ENCODE assay signal across 8 cellular contexts in the genomic region with DNA sequence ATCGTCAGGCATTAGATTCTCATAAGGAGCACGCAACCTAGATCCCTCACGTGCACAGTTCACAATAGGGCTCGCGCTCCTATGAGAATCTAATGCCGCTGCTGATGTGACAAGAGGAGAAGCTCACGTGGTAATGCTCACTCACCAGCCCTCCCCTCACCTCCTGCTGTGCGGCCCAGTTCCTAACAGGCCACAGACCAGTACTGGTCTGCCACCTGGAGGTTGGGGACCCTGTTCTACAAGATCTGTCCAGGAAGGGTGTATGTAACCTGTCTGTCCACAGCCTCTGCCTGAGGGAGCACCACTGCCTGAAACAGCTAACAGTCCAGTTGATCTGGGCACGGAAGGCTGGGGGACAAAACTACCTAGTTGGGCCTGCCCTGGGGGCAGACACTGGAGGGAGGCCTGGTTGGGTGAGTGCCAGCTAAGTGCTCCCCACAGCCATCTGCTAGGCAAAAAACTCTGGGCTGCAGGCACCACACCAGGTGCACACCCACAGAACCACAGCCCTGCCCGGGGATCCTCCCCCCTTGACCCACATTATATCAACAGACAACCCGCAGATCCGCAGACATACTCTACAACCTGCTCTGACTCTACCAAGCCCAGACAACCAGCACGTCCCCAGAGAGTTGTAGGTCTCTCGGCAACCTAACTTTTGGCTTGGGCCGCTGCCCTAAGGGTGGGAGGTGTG.
DNase-seq lines count a peak whose midpoint lies in the region; ATAC-seq and TF ChIP-seq lines count a peak whose summit lies in the region.
"Not testable (repeated sequence)": the region's sequence is repeated elsewhere in the genome, so short reads cannot be mapped to it uniquely, and the experiment has no call there.

No MANE protein-coding gene starts in this region.

- TF ChIP-seq POLR2A in body of pancreas (IDR thresholded peaks at IDR 0.05) = not testable (repeated sequence)

- not testable (repeated sequence) for BruUV-seq in Caco-2 (replicated peaks; lab: Mats Ljungman, UMichigan)

- H3K36me3 Mint-ChIP-seq in Caco-2 (ENCODE audit: insufficient read depth, unreplicated experiment); activated CD4-positive, alpha-beta T cell treated with anti-CD3 and anti-CD28 coated beads for 36 hours (ENCODE audit: low read depth); stimulated activated effector memory CD8-positive, alpha-beta T cell treated with anti-CD3 and anti-CD28 coated beads, Interleukin-12 subunit alpha, Interleukin-12 subunit beta, amount 100 ng/mL, for 72 hours: not testable (repeated sequence)

- H3K9me3 ChIP-seq in Caco-2, body of pancreas: not testable (repeated sequence)

- H3K4me3 ChIP-seq in Caco-2 (ENCODE audit: low read depth, low read length); body of pancreas: not testable (repeated sequence)

- 52 to 68% methylated on average over 7 to 12 of the region's 15 CpGs for WGBS in body of pancreas, 2 donors

- intact Hi-C loops in Caco-2 (cut with micrococcal nuclease; ENCODE audit: unreplicated experiment); body of pancreas (cut with DNase I): not testable (repeated sequence)
- intact Hi-C loops in activated CD4-positive, alpha-beta T cell treated with anti-CD3 and anti-CD28 coated beads for 36 hours (cut with DNase I, micrococcal nuclease) = loop anchor here in 1 of 2 experiments (5.0 to 10.0 kb wide), 2 partner anchors 316 to 349 kb away; no protein-coding TSS in a partner anchor

- not testable (repeated sequence) for H3K9me3 Mint-ChIP-seq in Caco-2 (ENCODE audit: unreplicated experiment); activated CD4-positive, alpha-beta T cell treated with anti-CD3 and anti-CD28 coated beads for 36 hours (ENCODE audit: low read depth); stimulated activated effector memory CD8-positive, alpha-beta T cell treated with anti-CD3 and anti-CD28 coated beads, Interleukin-12 subunit alpha, Interleukin-12 subunit beta, amount 100 ng/mL, for 72 hours

- POLR2A ChIA-PET in Caco-2 (lab: Charles Lee); activated CD4-positive, alpha-beta T cell treated with anti-CD3 and anti-CD28 coated beads for 36 hours (lab: Charles Lee): not testable (repeated sequence)

- H3K27me3 Mint-ChIP-seq in Caco-2 (ENCODE audit: insufficient read depth, unreplicated experiment); activated CD4-positive, alpha-beta T cell treated with anti-CD3 and anti-CD28 coated beads for 36 hours: not testable (repeated sequence)

- TF ChIP-seq CTCF in Caco-2 (IDR thresholded peaks at IDR 0.05; ENCODE audit: insufficient read depth in 1 of 2, low read depth in 1 of 2, low read length in 1 of 2, severe bottlenecking in 1 of 2, unreplicated experiment in 1 of 2) = not testable (repeated sequence)
- peak in 2 of 7 experiments; percentile 9 to 15 for TF ChIP-seq CTCF in body of pancreas (IDR thresholded peaks at IDR 0.05)

- peak overlapping the region; percentile 32 for H3K4me3 Mint-ChIP-seq in Caco-2 (ENCODE audit: unreplicated experiment)
- H3K4me3 Mint-ChIP-seq in activated CD4-positive, alpha-beta T cell treated with anti-CD3 and anti-CD28 coated beads for 36 hours = peak overlapping the region; percentile 11
- H3K4me3 Mint-ChIP-seq in stimulated activated effector memory CD8-positive, alpha-beta T cell treated with anti-CD3 and anti-CD28 coated beads, Interleukin-12 subunit alpha, Interleukin-12 subunit beta, amount 100 ng/mL, for 72 hours = peak overlapping the region; percentile 56

- H3K27me3 ChIP-seq in Caco-2 (replicated peaks; ENCODE audit: control insufficient read depth, insufficient read depth, low read length); body of pancreas: not testable (repeated sequence)

- H3K27ac Mint-ChIP-seq in Caco-2 (ENCODE audit: unreplicated experiment) = peak overlapping the region; percentile 89
- H3K27ac Mint-ChIP-seq in activated CD4-positive, alpha-beta T cell treated with anti-CD3 and anti-CD28 coated beads for 36 hours = peak overlapping the region; percentile 61
- peak overlapping the region; percentile 66 for H3K27ac Mint-ChIP-seq in stimulated activated effector memory CD8-positive, alpha-beta T cell treated with anti-CD3 and anti-CD28 coated beads, Interleukin-12 subunit alpha, Interleukin-12 subunit beta, amount 100 ng/mL, for 72 hours

- DNase-seq in Caco-2 (peak in 1 of 2 experiments; percentile 39), NCI-H510A treated with DMSO at 0.1 percent for 48 hours (lab: John Stamatoyannopoulos, UW) (peak; percentile 28), body of pancreas (peak in 2 of 4 donors; percentile 3 to 14)
- DNase-seq in activated CD4-positive, alpha-beta T cell treated with anti-CD3 and anti-CD28 coated beads for 36 hours = peak; percentile 10
- not testable (repeated sequence) for DNase-seq in left lobe of liver (ENCODE audit: low spot score)
- DNase-seq in stimulated activated effector memory CD8-positive, alpha-beta T cell treated with anti-CD3 and anti-CD28 coated beads, Interleukin-12 subunit alpha, Interleukin-12 subunit beta, amount 100 ng/mL, for 72 hours (ENCODE audit: low spot score in 2 of 2) = peak in 1 of 2 donors; percentile 3

- CTCF ChIA-PET in Caco-2 (lab: Charles Lee) = interaction anchor here (0.6 kb wide), 1 partner anchor 205 kb away, joined by 6 read pairs; no protein-coding TSS in a partner anchor
- CTCF ChIA-PET in activated CD4-positive, alpha-beta T cell treated with anti-CD3 and anti-CD28 coated beads for 36 hours (lab: Charles Lee) = not testable (repeated sequence)

- not testable (repeated sequence) for H3K4me1 ChIP-seq in Caco-2, body of pancreas

- ATAC-seq in GM21423 (IDR thresholded peaks at IDR 0.05; ENCODE audit: unreplicated experiment) = peak; percentile 71
- peak; percentile 53 for ATAC-seq in HG03280 (IDR thresholded peaks at IDR 0.05; ENCODE audit: unreplicated experiment)
- ATAC-seq in activated CD4-positive, alpha-beta T cell treated with anti-CD3 and anti-CD28 coated beads for 36 hours = peak; percentile 76
- ATAC-seq in body of pancreas = peak; percentile 63
- ATAC-seq in left lobe of liver = peak; percentile 90
- peak; percentile 87 for ATAC-seq in stimulated activated effector memory CD8-positive, alpha-beta T cell treated with anti-CD3 and anti-CD28 coated beads, Interleukin-12 subunit alpha, Interleukin-12 subunit beta, amount 100 ng/mL, for 72 hours

- H3K36me3 ChIP-seq in Caco-2 (ENCODE audit: control insufficient read depth, insufficient read depth, low read length); body of pancreas (replicated peaks in 1 of 2; ENCODE audit: insufficient read depth in 1 of 2, low read depth in 2 of 2): not testable (repeated sequence)

- peaks cover 13% of the 10 kb centered on the region for H3K4me1 Mint-ChIP-seq in Caco-2 (ENCODE audit: low read depth, unreplicated experiment)
- H3K4me1 Mint-ChIP-seq in activated CD4-positive, alpha-beta T cell treated with anti-CD3 and anti-CD28 coated beads for 36 hours = peaks cover 14% of the 10 kb centered on the region
- H3K4me1 Mint-ChIP-seq in stimulated activated effector memory CD8-positive, alpha-beta T cell treated with anti-CD3 and anti-CD28 coated beads, Interleukin-12 subunit alpha, Interleukin-12 subunit beta, amount 100 ng/mL, for 72 hours = peaks cover 13% of the 10 kb centered on the region

- H3K27ac ChIP-seq in body of pancreas = not testable (repeated sequence)
